In genomic region chr12:96233168-96233567, GRCh38 we compare ENCODE assay signal across 15 cellular contexts. TPM values are rescaled to one million over a fixed set of nuclear protein-coding genes. Genes with fewer than 3 reads are reported as not detected.
DNase-seq lines count a peak whose midpoint lies in the region; ATAC-seq and TF ChIP-seq lines count a peak whose summit lies in the region.
"Had no signal": no experiment of that assay in that cellular context is flagged by ENCODE, and none has a peak within 500 bp of the region (broad histone marks: within the 10 kb centered on the region; RNA-seq: fewer than 3 reads in every experiment).

No MANE protein-coding gene starts in this region.

- no peak for TF ChIP-seq EP300 in stomach (IDR thresholded peaks at IDR 0.05)

- intact Hi-C loops in stomach (cut with DNase I; ENCODE audit: low total_unique reads): no loop called here

- H3K4me1 Mint-ChIP-seq in memory B cell (peaks cover 18% of the 10 kb centered on the region), progenitor cell of endocrine pancreas (ENCODE audit: low read depth) (no peaks in the 10 kb centered on the region)

- no peak for TF ChIP-seq CTCF in stomach (IDR thresholded peaks at IDR 0.05)
- no peak for TF ChIP-seq CTCF in progenitor cell of endocrine pancreas (IDR thresholded peaks at IDR 0.05; ENCODE audit: unreplicated experiment)

- 72 to 82% (median 78%) methylated on average over 7 of the region's 7 CpGs for WGBS in stomach, 5 donors

- H3K36me3 ChIP-seq in stomach (peaks cover 0 to 10% (median 3%) of the 10 kb centered on the region in 4 donors), MG63 (no peaks in the 10 kb centered on the region)
- H3K36me3 ChIP-seq: neutrophil had no signal

- H3K27ac ChIP-seq in cingulate gyrus (ENCODE audit: low read depth, low read length) (peak overlapping the region; percentile 91), stomach (peak overlapping the region in 4 of 5 donors; percentile 82 to 90 (median 86))
- H3K27ac ChIP-seq: neutrophil had no signal

- H3K4me3 Mint-ChIP-seq in memory B cell: no peak overlapping the region
- no peak overlapping the region for H3K4me3 Mint-ChIP-seq in progenitor cell of endocrine pancreas (ENCODE audit: low read depth)
- H3K4me3 Mint-ChIP-seq: activated naive CD8-positive, alpha-beta T cell treated with anti-CD3 and anti-CD28 coated beads, Interleukin-2, amount 10 ng/mL, durations not matched to agents 7 days and 5 days had no signal

- H3K27ac Mint-ChIP-seq in memory B cell: peak overlapping the region; percentile 81
- H3K27ac Mint-ChIP-seq in progenitor cell of endocrine pancreas: no peak overlapping the region
- H3K27ac Mint-ChIP-seq: activated naive CD8-positive, alpha-beta T cell treated with anti-CD3 and anti-CD28 coated beads, Interleukin-2, amount 10 ng/mL, durations not matched to agents 7 days and 5 days had no signal

- peaks cover 16% of the 10 kb centered on the region for H3K36me3 Mint-ChIP-seq in memory B cell
- no peaks in the 10 kb centered on the region for H3K36me3 Mint-ChIP-seq in progenitor cell of endocrine pancreas (ENCODE audit: insufficient read depth)

- H3K4me3 ChIP-seq in stomach (no peak overlapping the region), MG63 (no peak overlapping the region)

- H3K9me3 Mint-ChIP-seq in memory B cell (no peaks in the 10 kb centered on the region), progenitor cell of endocrine pancreas (ENCODE audit: low read depth) (no peaks in the 10 kb centered on the region)
- H3K9me3 Mint-ChIP-seq: activated naive CD8-positive, alpha-beta T cell treated with anti-CD3 and anti-CD28 coated beads, Interleukin-2, amount 10 ng/mL, durations not matched to agents 7 days and 5 days had no signal

- DNase-seq in NCI-H446 treated with DMSO at 0.1 percent for 48 hours (lab: John Stamatoyannopoulos, UW): peak; percentile 31
- DNase-seq in memory B cell (ENCODE audit: low spot score in 2 of 2): no peak
- no peak for DNase-seq in stomach
- no peak for DNase-seq in MG63
- DNase-seq in progenitor cell of endocrine pancreas (ENCODE audit: low spot score, unreplicated experiment): no peak
- DNase-seq: activated CD8-positive, alpha-beta memory T cell treated with anti-CD3 and anti-CD28 coated beads, Interleukin-2, amount 50 U/mL, for 48 hours; activated naive CD8-positive, alpha-beta T cell treated with anti-CD3 and anti-CD28 coated beads, Interleukin-2, amount 10 ng/mL, durations not matched to agents 7 days and 5 days; AML-193; GOT3; stimulated activated CD4-positive, alpha-beta T cell treated with anti-CD3 and anti-CD28 coated beads, Interleukin-1b, Interleukin-23, amount 100 ng/mL, for 48 hours had no signal

- H3K27me3 ChIP-seq in stomach (no peaks in the 10 kb centered on the region), MG63 (no peaks in the 10 kb centered on the region)
- H3K27me3 ChIP-seq: neutrophil had no signal

- peaks cover 39 to 59% (median 48%) of the 10 kb centered on the region in 4 donors for H3K4me1 ChIP-seq in stomach

- H3K9me3 ChIP-seq in stomach (no peaks in the 10 kb centered on the region), MG63 (no peaks in the 10 kb centered on the region)
- H3K9me3 ChIP-seq: neutrophil had no signal

- TF ChIP-seq POLR2A in stomach (IDR thresholded peaks at IDR 0.05): no peak

- H3K27me3 Mint-ChIP-seq in memory B cell (no peaks in the 10 kb centered on the region), progenitor cell of endocrine pancreas (no peaks in the 10 kb centered on the region)
- H3K27me3 Mint-ChIP-seq: activated naive CD8-positive, alpha-beta T cell treated with anti-CD3 and anti-CD28 coated beads, Interleukin-2, amount 10 ng/mL, durations not matched to agents 7 days and 5 days had no signal

- no peak for ATAC-seq in memory B cell (ENCODE audit: low read depth)
- no peak for ATAC-seq in HG03280 (IDR thresholded peaks at IDR 0.05; ENCODE audit: unreplicated experiment)
- no peak for ATAC-seq in GM21390 (IDR thresholded peaks at IDR 0.05; ENCODE audit: unreplicated experiment)
- ATAC-seq: left colon had no signal

RNA-seq across cellular contexts. Expression of gene ELK3, which starts 39.0 kb away (rescaled TPM):
- total RNA-seq in stomach (10 to 100 TPM in 3 of 5 donors, 1 to 10 TPM in 2; 2.2 to 21.7 (median 17.5) TPM), progenitor cell of endocrine pancreas (4.2 and 5.4 TPM in 2 replicates)
- polyA plus RNA-seq in stomach: 10 to 100 TPM in 2 of 3 donors, 1 to 10 TPM in 1; 8.0 to 13.3 (median 12.2) TPM
- 4.8 and 5.7 TPM in 2 replicates for total RNA-seq in MG63 (2014; rRNA removed; shearing (Covaris generic); ENCODE audit: low replicate concordance)
